Comparison of ENCODE assay signal across 34 cellular contexts in the genomic region with DNA sequence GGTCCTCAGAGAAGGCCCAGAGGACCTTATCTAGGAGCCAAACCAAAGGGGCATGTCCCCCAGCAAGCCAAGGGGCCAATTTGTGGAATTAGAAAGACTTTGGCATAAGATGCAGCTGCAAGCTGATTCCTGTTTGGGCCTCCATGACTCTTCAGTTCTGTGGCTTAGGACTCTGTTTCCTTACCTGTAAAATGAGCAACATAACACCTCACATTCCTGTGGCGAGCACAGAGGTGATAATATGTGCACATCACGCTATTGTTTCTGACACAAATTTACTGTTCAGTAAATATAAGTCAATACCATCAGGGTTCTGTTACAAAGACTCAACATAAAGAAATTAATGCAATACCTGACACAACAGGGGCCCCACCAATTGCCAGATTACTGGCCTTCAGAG. TPM values are rescaled to one million over a fixed set of nuclear protein-coding genes. Genes with fewer than 3 reads are reported as not detected.
"Had no signal": no experiment of that assay in that cellular context is flagged by ENCODE, and none has a peak within 500 bp of the region (broad histone marks: within the 10 kb centered on the region; RNA-seq: fewer than 3 reads in every experiment).

No MANE protein-coding gene starts in this region.

- DNase-seq: activated B cell treated with CpG ODN at 0.5 μM for 24 hours; activated CD4-positive, alpha-beta memory T cell treated with anti-CD3 and anti-CD28 coated beads for 36 hours; activated CD4-positive, alpha-beta T cell treated with anti-CD3 and anti-CD28 coated beads for 4 hours; activated CD4-positive, alpha-beta T cell treated with anti-CD3 and anti-CD28 coated beads, Interleukin-2, amount 50 U/mL, for 1 hour; activated CD4-positive, CD25-positive, alpha-beta regulatory T cell treated with anti-CD3 and anti-CD28 coated beads, Interleukin-2, amount 50 U/mL, for 72 hours; activated CD8-positive, alpha-beta memory T cell treated with anti-CD3 and anti-CD28 coated beads, Interleukin-2, amount 50 U/mL, for 4 hours; activated effector memory CD4-positive, alpha-beta T cell treated with anti-CD3 and anti-CD28 coated beads, Interleukin-2, amount 50 U/mL, for 16 hours; activated naive CD4-positive, alpha-beta T cell; activated naive CD4-positive, alpha-beta T cell treated with anti-CD3 and anti-CD28 coated beads, Interleukin-2, amount 50 U/mL, for 16 hours; activated naive CD8-positive, alpha-beta T cell treated with anti-CD3 and anti-CD28 coated beads for 36 hours; activated T-cell treated with anti-CD3 and anti-CD28 coated beads, Interleukin-2, amount 50 U/mL, for 48 hours; amniotic stem cell; body of pancreas; central memory CD4-positive, alpha-beta T cell; Karpas-422; KBM-7; NCI-H1105; NCI-H1417 treated with DMSO at 0.1 percent for 48 hours; NCI-H1694; NCI-H1930; NCI-H2081 treated with DMSO at 0.1 percent for 48 hours; NCI-H345; NCI-H526; NCI-H748 treated with DMSO at 0.1 percent for 48 hours; NK-92 treated with Interleukin-12 subunit alpha and Interleukin-12 subunit beta, amount 100 ng/mL, for 24 hours; PC-3; Peyer's patch; RPMI8226; SHP77 treated with DMSO at 0.1 percent for 48 hours; SK-N-SH had no signal

- H3K9me3 ChIP-seq: body of pancreas, breast epithelium, Peyer's patch, SJSA1, SK-N-SH had no signal

- H3K27ac ChIP-seq: body of pancreas, breast epithelium, Peyer's patch, SJSA1, VCaP had no signal

- H3K9ac ChIP-seq: SK-N-SH had no signal

- H3K27me3 ChIP-seq: body of pancreas, breast epithelium, Peyer's patch, SJSA1 had no signal

- H3K4me1 ChIP-seq: body of pancreas, breast epithelium, Peyer's patch had no signal

- ATAC-seq: activated T-helper 17 cell treated with anti-CD3 and anti-CD28 coated beads, Interleukin-2, amount 50 U/mL, for 72 hours; body of pancreas; PC-3 had no signal

- H3K4me2 ChIP-seq: SK-N-SH had no signal

- H3K4me3 ChIP-seq: body of pancreas, breast epithelium, Peyer's patch, SJSA1 had no signal

- H3K36me3 ChIP-seq: breast epithelium, Peyer's patch, SJSA1 had no signal

RNA-seq across cellular contexts. Expression of gene CDH11, which starts 57.7 kb away (rescaled TPM):
- total RNA-seq: activated B cell treated with CpG ODN at 0.5 μM for 24 hours; activated CD4-positive, alpha-beta memory T cell treated with anti-CD3 and anti-CD28 coated beads for 36 hours; activated naive CD8-positive, alpha-beta T cell treated with anti-CD3 and anti-CD28 coated beads for 36 hours; activated T-helper 17 cell treated with anti-CD3 and anti-CD28 coated beads, Interleukin-2, amount 50 U/mL, for 72 hours had no signal
